Comparison of ENCODE assay signal across 1 cellular context in genomic region chr13:73767747-73768315, GRCh38.
TF ChIP-seq lines count a peak whose summit lies in the region.

No MANE protein-coding gene starts in this region.

TF ChIP-seq in HCT116, 20 proteins besides CTCF, POLR2A, EP300 and RAD21 (continued from another document):
- TF ChIP-seq REST (IDR thresholded peaks at IDR 0.05; ENCODE audit: low read depth), result no peak
- no peak for TF ChIP-seq ZFX (IDR thresholded peaks at IDR 0.05)
TF ChIP-seq in HCT116: peak in this region for 0.
